Comparison of ENCODE assay signal across 1 cellular context in the genomic region with DNA sequence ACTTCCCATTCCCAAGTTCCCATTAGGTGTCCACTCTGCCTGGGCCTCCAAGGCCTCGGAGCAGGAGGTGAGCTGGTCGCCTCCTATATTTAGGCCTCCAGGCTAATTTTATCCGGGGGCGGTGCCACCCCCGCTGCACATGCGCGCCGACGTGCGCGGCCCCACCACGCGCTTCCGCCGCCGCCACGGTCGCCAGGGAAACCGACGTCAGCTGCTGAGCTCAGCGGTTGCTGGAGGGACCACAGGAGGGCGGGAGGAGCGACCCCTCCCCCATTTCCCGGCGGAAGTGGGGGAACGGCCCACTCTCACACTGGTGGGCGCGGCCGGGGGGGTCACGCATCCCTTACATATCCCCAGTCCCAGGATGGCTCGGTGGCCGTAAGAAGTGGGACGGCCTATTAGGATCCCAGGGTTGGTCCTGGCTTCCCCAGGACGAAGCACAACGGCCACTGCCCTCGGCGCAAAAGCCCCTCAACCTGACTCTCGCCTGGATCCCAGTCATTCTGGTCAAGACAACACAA.
A peak's percentile ranks its signal among the peaks of the same experiment; 100 is the strongest.
TF ChIP-seq lines count a peak whose summit lies in the region.

No MANE protein-coding gene starts in this region.

TF ChIP-seq in GM12878, 131 proteins besides CTCF, POLR2A, EP300 and RAD21 (continues in another document):
- TF ChIP-seq WRNIP1 (IDR thresholded peaks at IDR 0.05; ENCODE audit: borderline replicate concordance, low read depth, low read length), result no peak
- peak; percentile 67 for TF ChIP-seq RUNX3 (IDR thresholded peaks at IDR 0.05; ENCODE audit: low read length)
- peak; percentile 2; the same call in 1 of the 2 replicates for TF ChIP-seq ATF3 (IDR thresholded peaks at IDR 0.05; ENCODE audit: borderline replicate concordance, extremely low read depth, low read depth, low read length)
- no peak for TF ChIP-seq NFYA (IDR thresholded peaks at IDR 0.05; ENCODE audit: borderline replicate concordance, low read depth, low read length)
- peak; percentile 85 to 93 for TF ChIP-seq BHLHE40 (IDR thresholded peaks at IDR 0.05; ENCODE audit: borderline replicate concordance in 1 of 2, low read depth in 2 of 2, low read length in 1 of 2)
- no peak for TF ChIP-seq EZH2 (IDR thresholded peaks at IDR 0.05; ENCODE audit: borderline replicate concordance, control insufficient read depth, low read depth, low read length)
- peak; percentile 36; the same call in 1 of the 2 replicates for TF ChIP-seq YY1 (IDR thresholded peaks at IDR 0.05; ENCODE audit: low read depth, low read length)
- TF ChIP-seq TBL1XR1 (IDR thresholded peaks at IDR 0.05; ENCODE audit: low read depth, low read length), result no peak; the same call in 1 of the 2 replicates
- TF ChIP-seq, protein P1, sequence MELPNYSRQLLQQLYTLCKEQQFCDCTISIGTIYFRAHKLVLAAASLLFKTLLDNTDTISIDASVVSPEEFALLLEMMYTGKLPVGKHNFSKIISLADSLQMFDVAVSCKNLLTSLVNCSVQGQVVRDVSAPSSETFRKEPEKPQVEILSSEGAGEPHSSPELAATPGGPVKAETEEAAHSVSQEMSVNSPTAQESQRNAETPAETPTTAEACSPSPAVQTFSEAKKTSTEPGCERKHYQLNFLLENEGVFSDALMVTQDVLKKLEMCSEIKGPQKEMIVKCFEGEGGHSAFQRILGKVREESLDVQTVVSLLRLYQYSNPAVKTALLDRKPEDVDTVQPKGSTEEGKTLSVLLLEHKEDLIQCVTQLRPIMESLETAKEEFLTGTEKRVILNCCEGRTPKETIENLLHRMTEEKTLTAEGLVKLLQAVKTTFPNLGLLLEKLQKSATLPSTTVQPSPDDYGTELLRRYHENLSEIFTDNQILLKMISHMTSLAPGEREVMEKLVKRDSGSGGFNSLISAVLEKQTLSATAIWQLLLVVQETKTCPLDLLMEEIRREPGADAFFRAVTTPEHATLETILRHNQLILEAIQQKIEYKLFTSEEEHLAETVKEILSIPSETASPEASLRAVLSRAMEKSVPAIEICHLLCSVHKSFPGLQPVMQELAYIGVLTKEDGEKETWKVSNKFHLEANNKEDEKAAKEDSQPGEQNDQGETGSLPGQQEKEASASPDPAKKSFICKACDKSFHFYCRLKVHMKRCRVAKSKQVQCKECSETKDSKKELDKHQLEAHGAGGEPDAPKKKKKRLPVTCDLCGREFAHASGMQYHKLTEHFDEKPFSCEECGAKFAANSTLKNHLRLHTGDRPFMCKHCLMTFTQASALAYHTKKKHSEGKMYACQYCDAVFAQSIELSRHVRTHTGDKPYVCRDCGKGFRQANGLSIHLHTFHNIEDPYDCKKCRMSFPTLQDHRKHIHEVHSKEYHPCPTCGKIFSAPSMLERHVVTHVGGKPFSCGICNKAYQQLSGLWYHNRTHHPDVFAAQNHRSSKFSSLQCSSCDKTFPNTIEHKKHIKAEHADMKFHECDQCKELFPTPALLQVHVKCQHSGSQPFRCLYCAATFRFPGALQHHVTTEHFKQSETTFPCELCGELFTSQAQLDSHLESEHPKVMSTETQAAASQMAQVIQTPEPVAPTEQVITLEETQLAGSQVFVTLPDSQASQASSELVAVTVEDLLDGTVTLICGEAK (IDR thresholded peaks at IDR 0.05; ENCODE audit: borderline replicate concordance), result peak; percentile 71
- TF ChIP-seq, protein P2, sequence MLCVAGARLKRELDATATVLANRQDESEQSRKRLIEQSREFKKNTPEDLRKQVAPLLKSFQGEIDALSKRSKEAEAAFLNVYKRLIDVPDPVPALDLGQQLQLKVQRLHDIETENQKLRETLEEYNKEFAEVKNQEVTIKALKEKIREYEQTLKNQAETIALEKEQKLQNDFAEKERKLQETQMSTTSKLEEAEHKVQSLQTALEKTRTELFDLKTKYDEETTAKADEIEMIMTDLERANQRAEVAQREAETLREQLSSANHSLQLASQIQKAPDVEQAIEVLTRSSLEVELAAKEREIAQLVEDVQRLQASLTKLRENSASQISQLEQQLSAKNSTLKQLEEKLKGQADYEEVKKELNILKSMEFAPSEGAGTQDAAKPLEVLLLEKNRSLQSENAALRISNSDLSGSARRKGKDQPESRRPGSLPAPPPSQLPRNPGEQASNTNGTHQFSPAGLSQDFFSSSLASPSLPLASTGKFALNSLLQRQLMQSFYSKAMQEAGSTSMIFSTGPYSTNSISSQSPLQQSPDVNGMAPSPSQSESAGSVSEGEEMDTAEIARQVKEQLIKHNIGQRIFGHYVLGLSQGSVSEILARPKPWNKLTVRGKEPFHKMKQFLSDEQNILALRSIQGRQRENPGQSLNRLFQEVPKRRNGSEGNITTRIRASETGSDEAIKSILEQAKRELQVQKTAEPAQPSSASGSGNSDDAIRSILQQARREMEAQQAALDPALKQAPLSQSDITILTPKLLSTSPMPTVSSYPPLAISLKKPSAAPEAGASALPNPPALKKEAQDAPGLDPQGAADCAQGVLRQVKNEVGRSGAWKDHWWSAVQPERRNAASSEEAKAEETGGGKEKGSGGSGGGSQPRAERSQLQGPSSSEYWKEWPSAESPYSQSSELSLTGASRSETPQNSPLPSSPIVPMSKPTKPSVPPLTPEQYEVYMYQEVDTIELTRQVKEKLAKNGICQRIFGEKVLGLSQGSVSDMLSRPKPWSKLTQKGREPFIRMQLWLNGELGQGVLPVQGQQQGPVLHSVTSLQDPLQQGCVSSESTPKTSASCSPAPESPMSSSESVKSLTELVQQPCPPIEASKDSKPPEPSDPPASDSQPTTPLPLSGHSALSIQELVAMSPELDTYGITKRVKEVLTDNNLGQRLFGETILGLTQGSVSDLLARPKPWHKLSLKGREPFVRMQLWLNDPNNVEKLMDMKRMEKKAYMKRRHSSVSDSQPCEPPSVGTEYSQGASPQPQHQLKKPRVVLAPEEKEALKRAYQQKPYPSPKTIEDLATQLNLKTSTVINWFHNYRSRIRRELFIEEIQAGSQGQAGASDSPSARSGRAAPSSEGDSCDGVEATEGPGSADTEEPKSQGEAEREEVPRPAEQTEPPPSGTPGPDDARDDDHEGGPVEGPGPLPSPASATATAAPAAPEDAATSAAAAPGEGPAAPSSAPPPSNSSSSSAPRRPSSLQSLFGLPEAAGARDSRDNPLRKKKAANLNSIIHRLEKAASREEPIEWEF (IDR thresholded peaks at IDR 0.05; ENCODE audit: insufficient replicate concordance, low read depth, low read length), result no peak
- TF ChIP-seq NFIC (IDR thresholded peaks at IDR 0.05; ENCODE audit: low read depth, low read length), result no peak
- no peak for TF ChIP-seq SREBF2 (IDR thresholded peaks at IDR 0.05; ENCODE audit: low read length)
- TF ChIP-seq ZNF207 (IDR thresholded peaks at IDR 0.05; ENCODE audit: borderline replicate concordance), result peak; percentile 39; the same call in 1 of the 2 replicates
- TF ChIP-seq MTA2 (IDR thresholded peaks at IDR 0.05; ENCODE audit: low read depth), result peak; percentile 12; the same call in 1 of the 2 replicates
- TF ChIP-seq EED (IDR thresholded peaks at IDR 0.05; ENCODE audit: low read depth), result peak; percentile 49
- no peak for TF ChIP-seq SUPT20H (IDR thresholded peaks at IDR 0.05; ENCODE audit: borderline replicate concordance, control insufficient read depth, low read depth, low read length)
- TF ChIP-seq, protein P3, sequence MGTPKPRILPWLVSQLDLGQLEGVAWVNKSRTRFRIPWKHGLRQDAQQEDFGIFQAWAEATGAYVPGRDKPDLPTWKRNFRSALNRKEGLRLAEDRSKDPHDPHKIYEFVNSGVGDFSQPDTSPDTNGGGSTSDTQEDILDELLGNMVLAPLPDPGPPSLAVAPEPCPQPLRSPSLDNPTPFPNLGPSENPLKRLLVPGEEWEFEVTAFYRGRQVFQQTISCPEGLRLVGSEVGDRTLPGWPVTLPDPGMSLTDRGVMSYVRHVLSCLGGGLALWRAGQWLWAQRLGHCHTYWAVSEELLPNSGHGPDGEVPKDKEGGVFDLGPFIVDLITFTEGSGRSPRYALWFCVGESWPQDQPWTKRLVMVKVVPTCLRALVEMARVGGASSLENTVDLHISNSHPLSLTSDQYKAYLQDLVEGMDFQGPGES (IDR thresholded peaks at IDR 0.05), result no peak
- no peak for TF ChIP-seq HDAC2 (IDR thresholded peaks at IDR 0.05)
- TF ChIP-seq MXI1 (IDR thresholded peaks at IDR 0.05; ENCODE audit: low read depth, low read length), result peak; percentile 98
- TF ChIP-seq PAX8 (IDR thresholded peaks at IDR 0.05), result no peak
- no peak for TF ChIP-seq BRCA1 (IDR thresholded peaks at IDR 0.05; ENCODE audit: low read depth, low read length)
- peak; percentile 89; the same call in 1 of the 2 replicates for TF ChIP-seq POLR2AphosphoS2 (IDR thresholded peaks at IDR 0.05; ENCODE audit: low read depth, low read length)
- TF ChIP-seq FOXM1 (IDR thresholded peaks at IDR 0.05; ENCODE audit: low read depth, low read length), result no peak
- no peak for TF ChIP-seq NR2C1 (IDR thresholded peaks at IDR 0.05)
- TF ChIP-seq NR2F1 (conservative IDR thresholded peaks at IDR 0.05), result peak; percentile 67
- no peak for TF ChIP-seq BCLAF1 (IDR thresholded peaks at IDR 0.05)
- peak; percentile 86 for TF ChIP-seq MEF2A (IDR thresholded peaks at IDR 0.05; ENCODE audit: insufficient read depth, low read depth, low read length)
- TF ChIP-seq, protein P4, sequence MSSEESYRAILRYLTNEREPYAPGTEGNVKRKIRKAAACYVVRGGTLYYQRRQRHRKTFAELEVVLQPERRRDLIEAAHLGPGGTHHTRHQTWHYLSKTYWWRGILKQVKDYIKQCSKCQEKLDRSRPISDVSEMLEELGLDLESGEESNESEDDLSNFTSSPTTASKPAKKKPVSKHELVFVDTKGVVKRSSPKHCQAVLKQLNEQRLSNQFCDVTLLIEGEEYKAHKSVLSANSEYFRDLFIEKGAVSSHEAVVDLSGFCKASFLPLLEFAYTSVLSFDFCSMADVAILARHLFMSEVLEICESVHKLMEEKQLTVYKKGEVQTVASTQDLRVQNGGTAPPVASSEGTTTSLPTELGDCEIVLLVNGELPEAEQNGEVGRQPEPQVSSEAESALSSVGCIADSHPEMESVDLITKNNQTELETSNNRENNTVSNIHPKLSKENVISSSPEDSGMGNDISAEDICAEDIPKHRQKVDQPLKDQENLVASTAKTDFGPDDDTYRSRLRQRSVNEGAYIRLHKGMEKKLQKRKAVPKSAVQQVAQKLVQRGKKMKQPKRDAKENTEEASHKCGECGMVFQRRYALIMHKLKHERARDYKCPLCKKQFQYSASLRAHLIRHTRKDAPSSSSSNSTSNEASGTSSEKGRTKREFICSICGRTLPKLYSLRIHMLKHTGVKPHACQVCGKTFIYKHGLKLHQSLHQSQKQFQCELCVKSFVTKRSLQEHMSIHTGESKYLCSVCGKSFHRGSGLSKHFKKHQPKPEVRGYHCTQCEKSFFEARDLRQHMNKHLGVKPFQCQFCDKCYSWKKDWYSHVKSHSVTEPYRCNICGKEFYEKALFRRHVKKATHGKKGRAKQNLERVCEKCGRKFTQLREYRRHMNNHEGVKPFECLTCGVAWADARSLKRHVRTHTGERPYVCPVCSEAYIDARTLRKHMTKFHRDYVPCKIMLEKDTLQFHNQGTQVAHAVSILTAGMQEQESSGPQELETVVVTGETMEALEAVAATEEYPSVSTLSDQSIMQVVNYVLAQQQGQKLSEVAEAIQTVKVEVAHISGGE (CRISPR knock-in tag; IDR thresholded peaks at IDR 0.05), result no peak
- peak; percentile 79 for TF ChIP-seq RELA (IDR thresholded peaks at IDR 0.05; ENCODE audit: borderline replicate concordance, partially characterized antibody)
- peak; percentile 85 for TF ChIP-seq RB1 (IDR thresholded peaks at IDR 0.05; ENCODE audit: borderline replicate concordance)
- no peak for TF ChIP-seq RCOR1 (conservative IDR thresholded peaks at IDR 0.05; ENCODE audit: low read depth, low read length)
- peak; percentile 38; the same call in 1 of the 2 replicates for TF ChIP-seq HCFC1 (IDR thresholded peaks at IDR 0.05; ENCODE audit: low read length)
- TF ChIP-seq SREBF1 (IDR thresholded peaks at IDR 0.05; ENCODE audit: low read length), result 0 out of 2 replicates have a peak, but pooled peaks have one; percentile 27
- TF ChIP-seq EGR1 (IDR thresholded peaks at IDR 0.05; ENCODE audit: borderline replicate concordance in 1 of 2, low read depth in 2 of 2, low read length in 2 of 2), result peak; percentile 26 to 88
- no peak for TF ChIP-seq HDAC6 (IDR thresholded peaks at IDR 0.05; ENCODE audit: unreplicated experiment)
- no peak for TF ChIP-seq STAT3 (IDR thresholded peaks at IDR 0.05; ENCODE audit: low read depth, low read length)
- TF ChIP-seq ZZZ3 (IDR thresholded peaks at IDR 0.05; ENCODE audit: control insufficient read depth, insufficient read length, low read depth), result no peak
- TF ChIP-seq ATF7 (IDR thresholded peaks at IDR 0.05; ENCODE audit: low read depth), result peak; percentile 38; the same call in 1 of the 2 replicates
- TF ChIP-seq SIX5 (IDR thresholded peaks at IDR 0.05; ENCODE audit: low read depth, low read length, severe bottlenecking), result no peak
- TF ChIP-seq SP1 (IDR thresholded peaks at IDR 0.05; ENCODE audit: low read depth, low read length), result peak; percentile 72
- TF ChIP-seq, protein P5, sequence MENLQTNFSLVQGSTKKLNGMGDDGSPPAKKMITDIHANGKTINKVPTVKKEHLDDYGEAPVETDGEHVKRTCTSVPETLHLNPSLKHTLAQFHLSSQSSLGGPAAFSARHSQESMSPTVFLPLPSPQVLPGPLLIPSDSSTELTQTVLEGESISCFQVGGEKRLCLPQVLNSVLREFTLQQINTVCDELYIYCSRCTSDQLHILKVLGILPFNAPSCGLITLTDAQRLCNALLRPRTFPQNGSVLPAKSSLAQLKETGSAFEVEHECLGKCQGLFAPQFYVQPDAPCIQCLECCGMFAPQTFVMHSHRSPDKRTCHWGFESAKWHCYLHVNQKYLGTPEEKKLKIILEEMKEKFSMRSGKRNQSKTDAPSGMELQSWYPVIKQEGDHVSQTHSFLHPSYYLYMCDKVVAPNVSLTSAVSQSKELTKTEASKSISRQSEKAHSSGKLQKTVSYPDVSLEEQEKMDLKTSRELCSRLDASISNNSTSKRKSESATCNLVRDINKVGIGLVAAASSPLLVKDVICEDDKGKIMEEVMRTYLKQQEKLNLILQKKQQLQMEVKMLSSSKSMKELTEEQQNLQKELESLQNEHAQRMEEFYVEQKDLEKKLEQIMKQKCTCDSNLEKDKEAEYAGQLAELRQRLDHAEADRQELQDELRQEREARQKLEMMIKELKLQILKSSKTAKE (IDR thresholded peaks at IDR 0.05; ENCODE audit: low read depth, poor library complexity, severe bottlenecking), result no peak
